Comparison of ENCODE assay signal across 16 cellular contexts in genomic region chr5:90939208-90939607, GRCh38.
A peak's percentile ranks its signal among the peaks of the same experiment; 100 is the strongest.
DNase-seq lines count a peak whose midpoint lies in the region; ATAC-seq and TF ChIP-seq lines count a peak whose summit lies in the region.
"Had no signal": no experiment of that assay in that cellular context is flagged by ENCODE, and none has a peak within 500 bp of the region (broad histone marks: within the 10 kb centered on the region; RNA-seq: fewer than 3 reads in every experiment).

No MANE protein-coding gene starts in this region.

- H3K4me1 Mint-ChIP-seq in nephron = peaks cover 40% of the 10 kb centered on the region

- H3K27ac Mint-ChIP-seq in nephron = peak overlapping the region; percentile 84 to 93 (median 92)
- H3K27ac Mint-ChIP-seq: activated CD4-positive, alpha-beta T cell treated with anti-CD3 and anti-CD28 coated beads, Interleukin-2, amount 10 ng/mL, durations not matched to agents 24 days and 14 days; CD8-positive, alpha-beta memory T cell had no signal

- in situ Hi-C loops in G401 (cut with HindIII; ENCODE audit: low sequenced_read_pairs) = no loop called here

- ATAC-seq in GM19324 (IDR thresholded peaks at IDR 0.05; ENCODE audit: low FRiP score, unreplicated experiment) = no peak
- ATAC-seq: activated naive CD4-positive, alpha-beta T cell treated with anti-CD3 and anti-CD28 coated beads, Interleukin-2, amount 50 U/mL, for 72 hours; K562 had no signal

- H3K9me3 Mint-ChIP-seq in nephron = no peaks in the 10 kb centered on the region
- H3K9me3 Mint-ChIP-seq: activated CD4-positive, alpha-beta T cell treated with anti-CD3 and anti-CD28 coated beads, Interleukin-2, amount 10 ng/mL, durations not matched to agents 24 days and 14 days; activated naive CD4-positive, alpha-beta T cell treated with anti-CD3 and anti-CD28 coated beads, Interleukin-2, amount 50 U/mL, for 72 hours; CD8-positive, alpha-beta memory T cell had no signal

- TF ChIP-seq CTCF in nephron (IDR thresholded peaks at IDR 0.05; ENCODE audit: unreplicated experiment in 3 of 3) = no peak

- H3K4me3 Mint-ChIP-seq in nephron = no peak overlapping the region
- H3K4me3 Mint-ChIP-seq: activated CD4-positive, alpha-beta T cell treated with anti-CD3 and anti-CD28 coated beads, Interleukin-2, amount 10 ng/mL, durations not matched to agents 24 days and 14 days; CD8-positive, alpha-beta memory T cell had no signal

- H3K27me3 Mint-ChIP-seq in nephron (ENCODE audit: low read depth) = no peaks in the 10 kb centered on the region
- H3K27me3 Mint-ChIP-seq: activated CD4-positive, alpha-beta T cell treated with anti-CD3 and anti-CD28 coated beads, Interleukin-2, amount 10 ng/mL, durations not matched to agents 24 days and 14 days; CD8-positive, alpha-beta memory T cell had no signal

- no peaks in the 10 kb centered on the region for H3K36me3 Mint-ChIP-seq in nephron (ENCODE audit: low read depth)
- H3K36me3 Mint-ChIP-seq: activated naive CD4-positive, alpha-beta T cell treated with anti-CD3 and anti-CD28 coated beads, Interleukin-2, amount 50 U/mL, for 72 hours; CD8-positive, alpha-beta memory T cell had no signal

- DNase-seq in EH (ENCODE audit: low read depth) (peak; percentile 43), NCI-H1694 treated with DMSO at 0.1 percent for 48 hours (lab: John Stamatoyannopoulos, UW) (peak; percentile 24), dermis blood vessel endothelial cell (peak; percentile 54), putamen (ENCODE audit: low spot score) (no peak), G401 (ENCODE audit: low spot score) (no peak)
- no peak for DNase-seq in stimulated activated CD8-positive, alpha-beta memory T cell treated with anti-CD3 and anti-CD28 coated beads, Interleukin-4, amount 100 ng/mL, for 48 hours
- DNase-seq: activated CD4-positive, alpha-beta T cell treated with anti-CD3 and anti-CD28 coated beads, Interleukin-2, amount 10 ng/mL, durations not matched to agents 24 days and 14 days; activated T-cell treated with anti-CD3 and anti-CD28 coated beads for 4 hours; CD8-positive, alpha-beta memory T cell; effector CD4-positive, alpha-beta T cell; NCI-H1417; SIG-M5 had no signal

Comparison
In these comparisons a context has a peak if more than half of its experiments do, and no peak if none do; other contexts are left out.
1. DNase-seq: peak in EH (single experiment), NCI-H1694 treated with DMSO at 0.1 percent for 48 hours (single experiment) and dermis blood vessel endothelial cell (single experiment); none in putamen (single experiment), stimulated activated CD8-positive, alpha-beta memory T cell treated with anti-CD3 and anti-CD28 coated beads, Interleukin-4, amount 100 ng/mL, for 48 hours (single experiment) and G401 (single experiment).